Comparison of ENCODE assay signal across 1 cellular context in genomic region chr17:77286391-77286640, GRCh38.
TF ChIP-seq lines count a peak whose summit lies in the region.

No MANE protein-coding gene starts in this region.

TF ChIP-seq in HepG2, 621 proteins besides CTCF, POLR2A, EP300 and RAD21 (continued from another document and continues in another):
- TF ChIP-seq, protein P1, sequence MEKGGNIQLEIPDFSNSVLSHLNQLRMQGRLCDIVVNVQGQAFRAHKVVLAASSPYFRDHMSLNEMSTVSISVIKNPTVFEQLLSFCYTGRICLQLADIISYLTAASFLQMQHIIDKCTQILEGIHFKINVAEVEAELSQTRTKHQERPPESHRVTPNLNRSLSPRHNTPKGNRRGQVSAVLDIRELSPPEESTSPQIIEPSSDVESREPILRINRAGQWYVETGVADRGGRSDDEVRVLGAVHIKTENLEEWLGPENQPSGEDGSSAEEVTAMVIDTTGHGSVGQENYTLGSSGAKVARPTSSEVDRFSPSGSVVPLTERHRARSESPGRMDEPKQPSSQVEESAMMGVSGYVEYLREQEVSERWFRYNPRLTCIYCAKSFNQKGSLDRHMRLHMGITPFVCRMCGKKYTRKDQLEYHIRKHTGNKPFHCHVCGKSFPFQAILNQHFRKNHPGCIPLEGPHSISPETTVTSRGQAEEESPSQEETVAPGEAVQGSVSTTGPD (CRISPR knock-in tag; IDR thresholded peaks at IDR 0.05): no peak
- TF ChIP-seq ELF1 (CRISPR knock-in tag; IDR thresholded peaks at IDR 0.05) (no peak), ZFX (CRISPR knock-in tag; IDR thresholded peaks at IDR 0.05; ENCODE audit: low read depth) (no peak), ZNF232 (CRISPR knock-in tag; IDR thresholded peaks at IDR 0.05; ENCODE audit: borderline replicate concordance) (peak; percentile 73), RFX3 (CRISPR knock-in tag; IDR thresholded peaks at IDR 0.05) (no peak), SAP130 (CRISPR knock-in tag; IDR thresholded peaks at IDR 0.05; ENCODE audit: low read depth) (no peak), KLF16 (CRISPR knock-in tag; IDR thresholded peaks at IDR 0.05) (no peak), TMF1 (CRISPR knock-in tag; IDR thresholded peaks at IDR 0.05; ENCODE audit: low read depth) (no peak), NR2F2 (IDR thresholded peaks at IDR 0.05; ENCODE audit: borderline replicate concordance, low read depth) (no peak), ZKSCAN5 (CRISPR knock-in tag; IDR thresholded peaks at IDR 0.05) (0 out of 2 replicates have a peak, but pooled peaks have one; percentile 45), ZNF17 (CRISPR knock-in tag; IDR thresholded peaks at IDR 0.05) (no peak), ZNF138 (CRISPR knock-in tag; IDR thresholded peaks at IDR 0.05; ENCODE audit: low read depth) (no peak), ZNF580 (CRISPR knock-in tag; IDR thresholded peaks at IDR 0.05; ENCODE audit: borderline replicate concordance, low read depth) (no peak), ZNF280B (CRISPR knock-in tag; IDR thresholded peaks at IDR 0.05; ENCODE audit: borderline replicate concordance) (no peak), NFE2L2 (IDR thresholded peaks at IDR 0.05; ENCODE audit: low read length) (no peak), RARG (CRISPR knock-in tag; IDR thresholded peaks at IDR 0.05; ENCODE audit: low read depth) (no peak), ZNF549 (CRISPR knock-in tag; IDR thresholded peaks at IDR 0.05) (no peak), ZC3H13 (CRISPR knock-in tag; IDR thresholded peaks at IDR 0.05) (no peak; the same call in 1 of the 2 replicates), DR1 (CRISPR knock-in tag; IDR thresholded peaks at IDR 0.05) (0 out of 2 replicates have a peak, but pooled peaks have one; percentile 25), MTF2 (CRISPR knock-in tag; IDR thresholded peaks at IDR 0.05; ENCODE audit: borderline replicate concordance) (peak; percentile 51; the same call in 1 of the 2 replicates), RFXANK (CRISPR knock-in tag; IDR thresholded peaks at IDR 0.05) (no peak), ASH2L (IDR thresholded peaks at IDR 0.05; ENCODE audit: insufficient read length, low read depth, low read length) (peak; percentile 20), ZSCAN30 (CRISPR knock-in tag; IDR thresholded peaks at IDR 0.05) (no peak), IRX3 (CRISPR knock-in tag; IDR thresholded peaks at IDR 0.05; ENCODE audit: borderline replicate concordance, low read depth) (no peak), MIER2 (CRISPR knock-in tag; IDR thresholded peaks at IDR 0.05) (no peak), CHCHD3 (CRISPR knock-in tag; IDR thresholded peaks at IDR 0.05) (no peak), SMAD3 (CRISPR knock-in tag; IDR thresholded peaks at IDR 0.05) (no peak), ZNF782 (CRISPR knock-in tag; IDR thresholded peaks at IDR 0.05; ENCODE audit: borderline replicate concordance) (0 out of 2 replicates have a peak, but pooled peaks have one; percentile 6), ZNF691 (CRISPR knock-in tag; IDR thresholded peaks at IDR 0.05; ENCODE audit: borderline replicate concordance, low read depth) (0 out of 2 replicates have a peak, but pooled peaks have one; percentile 12), SP2 (CRISPR knock-in tag; IDR thresholded peaks at IDR 0.05) (no peak), CHD4 (IDR thresholded peaks at IDR 0.05; ENCODE audit: borderline replicate concordance, low read length) (0 out of 2 replicates have a peak, but pooled peaks have one; percentile 43), GTF3A (CRISPR knock-in tag; conservative IDR thresholded peaks at IDR 0.05) (peak; percentile 95; the same call in 1 of the 2 replicates), GTF2F1 (IDR thresholded peaks at IDR 0.05; ENCODE audit: low read length) (0 out of 2 replicates have a peak, but pooled peaks have one; percentile 47), KDM5B (CRISPR knock-in tag; IDR thresholded peaks at IDR 0.05; ENCODE audit: borderline replicate concordance) (0 out of 2 replicates have a peak, but pooled peaks have one; percentile 36), REL (CRISPR knock-in tag; conservative IDR thresholded peaks at IDR 0.05) (0 out of 2 replicates have a peak, but pooled peaks have one; percentile 13), ZMYM2 (CRISPR knock-in tag; IDR thresholded peaks at IDR 0.05) (no peak), ZNF230 (CRISPR knock-in tag; IDR thresholded peaks at IDR 0.05) (no peak), ZNF354B (CRISPR knock-in tag; IDR thresholded peaks at IDR 0.05) (no peak), XRCC5 (optimal IDR thresholded peaks at IDR 0.05; ENCODE audit: low read length) (no peak), ZNF343 (CRISPR knock-in tag; IDR thresholded peaks at IDR 0.05) (peak; percentile 95), MXI1 (IDR thresholded peaks at IDR 0.05; ENCODE audit: borderline replicate concordance, low read depth, low read length) (no peak), EED (CRISPR knock-in tag; IDR thresholded peaks at IDR 0.05) (peak; percentile 31; the same call in 1 of the 2 replicates), SIX4 (CRISPR knock-in tag; IDR thresholded peaks at IDR 0.05) (no peak), HES4 (CRISPR knock-in tag; IDR thresholded peaks at IDR 0.05; ENCODE audit: borderline replicate concordance) (0 out of 2 replicates have a peak, but pooled peaks have one; percentile 41), ELF4 (CRISPR knock-in tag; IDR thresholded peaks at IDR 0.05; ENCODE audit: borderline replicate concordance) (no peak; the same call in 1 of the 2 replicates), RBM22 (optimal IDR thresholded peaks at IDR 0.05; ENCODE audit: low read length) (no peak), HIVEP1 (CRISPR knock-in tag; IDR thresholded peaks at IDR 0.05) (no peak), ZNF713 (CRISPR knock-in tag; IDR thresholded peaks at IDR 0.05) (no peak), TEF (CRISPR knock-in tag; IDR thresholded peaks at IDR 0.05) (no peak), XBP1 (CRISPR knock-in tag; IDR thresholded peaks at IDR 0.05) (no peak), ZNF510 (CRISPR knock-in tag; IDR thresholded peaks at IDR 0.05; ENCODE audit: low read depth) (peak; percentile 96; the same call in 1 of the 2 replicates), CREBL2 (CRISPR knock-in tag; IDR thresholded peaks at IDR 0.05; ENCODE audit: borderline replicate concordance) (0 out of 2 replicates have a peak, but pooled peaks have one; percentile 19), ZNF776 (CRISPR knock-in tag; IDR thresholded peaks at IDR 0.05) (0 out of 2 replicates have a peak, but pooled peaks have one; percentile 13), NAIF1 (CRISPR knock-in tag; IDR thresholded peaks at IDR 0.05; ENCODE audit: borderline replicate concordance) (no peak), PAX8 (CRISPR knock-in tag; IDR thresholded peaks at IDR 0.05; ENCODE audit: borderline replicate concordance) (no peak), NFKB2 (CRISPR knock-in tag; IDR thresholded peaks at IDR 0.05; ENCODE audit: borderline replicate concordance) (0 out of 2 replicates have a peak, but pooled peaks have one; percentile 71), ZNF136 (CRISPR knock-in tag; IDR thresholded peaks at IDR 0.05; ENCODE audit: low read depth) (peak; percentile 44; the same call in 1 of the 2 replicates), PHF21A (CRISPR knock-in tag; IDR thresholded peaks at IDR 0.05) (no peak)
- TF ChIP-seq, protein P2, sequence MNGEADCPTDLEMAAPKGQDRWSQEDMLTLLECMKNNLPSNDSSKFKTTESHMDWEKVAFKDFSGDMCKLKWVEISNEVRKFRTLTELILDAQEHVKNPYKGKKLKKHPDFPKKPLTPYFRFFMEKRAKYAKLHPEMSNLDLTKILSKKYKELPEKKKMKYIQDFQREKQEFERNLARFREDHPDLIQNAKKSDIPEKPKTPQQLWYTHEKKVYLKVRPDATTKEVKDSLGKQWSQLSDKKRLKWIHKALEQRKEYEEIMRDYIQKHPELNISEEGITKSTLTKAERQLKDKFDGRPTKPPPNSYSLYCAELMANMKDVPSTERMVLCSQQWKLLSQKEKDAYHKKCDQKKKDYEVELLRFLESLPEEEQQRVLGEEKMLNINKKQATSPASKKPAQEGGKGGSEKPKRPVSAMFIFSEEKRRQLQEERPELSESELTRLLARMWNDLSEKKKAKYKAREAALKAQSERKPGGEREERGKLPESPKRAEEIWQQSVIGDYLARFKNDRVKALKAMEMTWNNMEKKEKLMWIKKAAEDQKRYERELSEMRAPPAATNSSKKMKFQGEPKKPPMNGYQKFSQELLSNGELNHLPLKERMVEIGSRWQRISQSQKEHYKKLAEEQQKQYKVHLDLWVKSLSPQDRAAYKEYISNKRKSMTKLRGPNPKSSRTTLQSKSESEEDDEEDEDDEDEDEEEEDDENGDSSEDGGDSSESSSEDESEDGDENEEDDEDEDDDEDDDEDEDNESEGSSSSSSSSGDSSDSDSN (CRISPR knock-in tag; IDR thresholded peaks at IDR 0.05): no peak; the same call in 1 of the 2 replicates
- TF ChIP-seq, protein P3, sequence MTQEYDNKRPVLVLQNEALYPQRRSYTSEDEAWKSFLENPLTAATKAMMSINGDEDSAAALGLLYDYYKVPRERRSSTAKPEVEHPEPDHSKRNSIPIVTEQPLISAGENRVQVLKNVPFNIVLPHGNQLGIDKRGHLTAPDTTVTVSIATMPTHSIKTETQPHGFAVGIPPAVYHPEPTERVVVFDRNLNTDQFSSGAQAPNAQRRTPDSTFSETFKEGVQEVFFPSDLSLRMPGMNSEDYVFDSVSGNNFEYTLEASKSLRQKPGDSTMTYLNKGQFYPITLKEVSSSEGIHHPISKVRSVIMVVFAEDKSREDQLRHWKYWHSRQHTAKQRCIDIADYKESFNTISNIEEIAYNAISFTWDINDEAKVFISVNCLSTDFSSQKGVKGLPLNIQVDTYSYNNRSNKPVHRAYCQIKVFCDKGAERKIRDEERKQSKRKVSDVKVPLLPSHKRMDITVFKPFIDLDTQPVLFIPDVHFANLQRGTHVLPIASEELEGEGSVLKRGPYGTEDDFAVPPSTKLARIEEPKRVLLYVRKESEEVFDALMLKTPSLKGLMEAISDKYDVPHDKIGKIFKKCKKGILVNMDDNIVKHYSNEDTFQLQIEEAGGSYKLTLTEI (CRISPR knock-in tag; conservative IDR thresholded peaks at IDR 0.05): no peak
- TF ChIP-seq, protein P4, sequence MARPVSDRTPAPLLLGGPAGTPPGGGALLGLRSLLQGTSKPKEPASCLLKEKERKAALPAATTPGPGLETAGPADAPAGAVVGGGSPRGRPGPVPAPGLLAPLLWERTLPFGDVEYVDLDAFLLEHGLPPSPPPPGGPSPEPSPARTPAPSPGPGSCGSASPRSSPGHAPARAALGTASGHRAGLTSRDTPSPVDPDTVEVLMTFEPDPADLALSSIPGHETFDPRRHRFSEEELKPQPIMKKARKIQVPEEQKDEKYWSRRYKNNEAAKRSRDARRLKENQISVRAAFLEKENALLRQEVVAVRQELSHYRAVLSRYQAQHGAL (CRISPR knock-in tag; IDR thresholded peaks at IDR 0.05; ENCODE audit: not compliant biosample characterization): peak; percentile 17
- TF ChIP-seq, protein P5, sequence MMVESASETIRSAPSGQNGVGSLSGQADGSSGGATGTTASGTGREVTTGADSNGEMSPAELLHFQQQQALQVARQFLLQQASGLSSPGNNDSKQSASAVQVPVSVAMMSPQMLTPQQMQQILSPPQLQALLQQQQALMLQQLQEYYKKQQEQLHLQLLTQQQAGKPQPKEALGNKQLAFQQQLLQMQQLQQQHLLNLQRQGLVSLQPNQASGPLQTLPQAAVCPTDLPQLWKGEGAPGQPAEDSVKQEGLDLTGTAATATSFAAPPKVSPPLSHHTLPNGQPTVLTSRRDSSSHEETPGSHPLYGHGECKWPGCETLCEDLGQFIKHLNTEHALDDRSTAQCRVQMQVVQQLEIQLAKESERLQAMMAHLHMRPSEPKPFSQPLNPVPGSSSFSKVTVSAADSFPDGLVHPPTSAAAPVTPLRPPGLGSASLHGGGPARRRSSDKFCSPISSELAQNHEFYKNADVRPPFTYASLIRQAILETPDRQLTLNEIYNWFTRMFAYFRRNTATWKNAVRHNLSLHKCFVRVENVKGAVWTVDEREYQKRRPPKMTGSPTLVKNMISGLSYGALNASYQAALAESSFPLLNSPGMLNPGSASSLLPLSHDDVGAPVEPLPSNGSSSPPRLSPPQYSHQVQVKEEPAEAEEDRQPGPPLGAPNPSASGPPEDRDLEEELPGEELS (CRISPR knock-in tag; IDR thresholded peaks at IDR 0.05): no peak
- TF ChIP-seq, protein P6, sequence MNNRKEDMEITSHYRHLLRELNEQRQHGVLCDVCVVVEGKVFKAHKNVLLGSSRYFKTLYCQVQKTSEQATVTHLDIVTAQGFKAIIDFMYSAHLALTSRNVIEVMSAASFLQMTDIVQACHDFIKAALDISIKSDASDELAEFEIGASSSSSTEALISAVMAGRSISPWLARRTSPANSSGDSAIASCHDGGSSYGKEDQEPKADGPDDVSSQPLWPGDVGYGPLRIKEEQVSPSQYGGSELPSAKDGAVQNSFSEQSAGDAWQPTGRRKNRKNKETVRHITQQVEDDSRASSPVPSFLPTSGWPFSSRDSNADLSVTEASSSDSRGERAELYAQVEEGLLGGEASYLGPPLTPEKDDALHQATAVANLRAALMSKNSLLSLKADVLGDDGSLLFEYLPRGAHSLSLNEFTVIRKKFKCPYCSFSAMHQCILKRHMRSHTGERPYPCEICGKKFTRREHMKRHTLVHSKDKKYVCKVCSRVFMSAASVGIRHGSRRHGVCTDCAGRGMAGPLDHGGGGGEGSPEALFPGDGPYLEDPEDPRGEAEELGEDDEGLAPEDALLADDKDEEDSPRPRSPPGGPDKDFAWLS (CRISPR knock-in tag; IDR thresholded peaks at IDR 0.05; ENCODE audit: borderline replicate concordance): peak; percentile 73; the same call in 1 of the 2 replicates
